Comparison of ENCODE assay signal across 8 cellular contexts in the genomic region with DNA sequence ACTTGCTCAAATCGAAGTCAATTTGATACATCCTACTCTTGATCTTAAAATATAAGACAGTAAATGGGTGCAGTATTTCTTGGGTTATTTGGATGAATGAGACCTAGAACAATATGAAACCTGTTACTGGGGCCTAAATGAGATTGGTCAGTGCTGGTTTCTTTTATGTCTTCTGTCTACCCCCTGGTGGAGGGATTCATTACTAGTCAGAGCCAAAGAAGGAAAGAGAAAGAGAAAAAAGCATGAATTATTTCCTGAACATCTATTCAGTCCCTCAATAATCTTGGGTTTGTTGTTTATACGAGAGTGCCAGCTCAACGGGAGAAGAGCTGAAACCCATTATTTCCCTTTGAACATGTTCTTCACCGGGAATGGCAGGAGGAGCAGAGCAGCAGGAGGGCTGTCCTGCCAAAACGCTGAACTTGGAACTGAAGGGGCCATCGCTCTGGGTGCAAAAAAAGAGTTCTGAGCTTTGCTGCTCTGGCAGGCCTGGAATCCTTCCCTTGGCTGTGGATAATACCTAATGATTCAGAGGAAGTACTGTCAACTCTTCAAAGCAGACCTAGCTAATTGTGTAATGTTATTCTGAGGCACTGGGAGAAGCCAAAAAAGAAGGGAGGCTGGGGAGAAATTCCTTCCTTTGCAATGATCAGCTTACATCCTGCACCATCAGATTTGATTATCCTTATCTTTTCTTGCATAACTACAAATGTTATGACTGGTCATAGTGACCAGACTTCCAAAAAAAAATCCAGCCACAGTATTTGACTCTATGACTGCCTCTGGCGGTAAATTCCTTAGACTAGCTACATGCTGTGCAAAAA.
DNase-seq lines count a peak whose midpoint lies in the region; ATAC-seq, FAIRE-seq and TF ChIP-seq lines count a peak whose summit lies in the region.

No MANE protein-coding gene starts in this region.

- TF ChIP-seq POLR2A in heart left ventricle (IDR thresholded peaks at IDR 0.05): no peak

- no peak overlapping the region for H3K4me3 ChIP-seq in heart left ventricle

- H3K27ac ChIP-seq in heart left ventricle: peak overlapping the region in 6 of 12 donors; percentile 5 to 46 (median 25)

- DNase-seq in D721Med (ENCODE audit: insufficient read length, low spot score) (no peak), HS-5 (ENCODE audit: low read depth) (peak; percentile 79), SW480 (ENCODE audit: low spot score) (peak; percentile 33), heart left ventricle (peak in 3 of 5 donors; percentile 23 to 35 (median 30)), smooth muscle cell of the brain vasculature (ENCODE audit: low read depth, low spot score) (peak; percentile 53), NCI-H1436 (lab: John Stamatoyannopoulos, UW) (no peak), HK-2 (ENCODE audit: unreplicated experiment) (no peak)

- peak; percentile 79 for ATAC-seq in GM19467 (IDR thresholded peaks at IDR 0.05; ENCODE audit: unreplicated experiment)
- peak; percentile 55 to 89 (median 82) for ATAC-seq in heart left ventricle

- FAIRE-seq in D721Med (lab: Jason Lieb, UNC): no peak

- H3K9me3 ChIP-seq in heart left ventricle: peaks cover 0 to 6% (median 0%) of the 10 kb centered on the region in 12 donors

- intact Hi-C loops in heart left ventricle (cut with DNase I): loop anchor here in 7 of 10 donors (2.0 to 10.0 kb wide), 4 partner anchors 85 to 270 kb away; no protein-coding TSS in a partner anchor

- WGBS in heart left ventricle, 4 donors: 37 to 52% (median 40%) methylated on average over 7 of the region's 7 CpGs

- TF ChIP-seq CTCF in D721Med (IDR thresholded peaks at IDR 0.05; ENCODE audit: insufficient read depth, missing control alignments) (peak; percentile 34), heart left ventricle (IDR thresholded peaks at IDR 0.05) (peak; percentile 24 to 58 (median 46))

- peaks cover 0 to 27% (median 7%) of the 10 kb centered on the region in 12 donors for H3K4me1 ChIP-seq in heart left ventricle

- H3K36me3 ChIP-seq in heart left ventricle: no peaks in the 10 kb centered on the region

- no peaks in the 10 kb centered on the region for H3K27me3 ChIP-seq in heart left ventricle

Comparison
In these comparisons a context has a peak if more than half of its experiments do, and no peak if none do; other contexts are left out.
1. DNase-seq: peak in HS-5 (single experiment), SW480 (single experiment), heart left ventricle (3 of 5) and smooth muscle cell of the brain vasculature (single experiment); none in D721Med (single experiment), NCI-H1436 (single experiment) and HK-2 (single experiment).